21 cellular contexts compared by ENCODE assay signal in genomic region chr2:192246297-192246696, GRCh38. TPM values are rescaled to one million over a fixed set of nuclear protein-coding genes. Genes with fewer than 3 reads are reported as not detected.
DNase-seq lines count a peak whose midpoint lies in the region; ATAC-seq and TF ChIP-seq lines count a peak whose summit lies in the region.
"Had no signal": no experiment of that assay in that cellular context is flagged by ENCODE, and none has a peak within 500 bp of the region (broad histone marks: within the 10 kb centered on the region; RNA-seq: fewer than 3 reads in every experiment).

No MANE protein-coding gene starts in this region.

- TF ChIP-seq CTCF in right atrium auricular region (IDR thresholded peaks at IDR 0.05) (no peak), CD14-positive monocyte (IDR thresholded peaks at IDR 0.05) (no peak)

- DNase-seq in Right ventricle myocardium superior (no peak), right atrium auricular region (ENCODE audit: low spot score) (no peak), left ventricle myocardium superior (no peak), skeletal muscle cell (ENCODE audit: low read depth) (peak; percentile 34), CD14-positive monocyte (ENCODE audit: low spot score) (no peak), DMS114 treated with DMSO at 0.1 percent for 48 hours (lab: John Stamatoyannopoulos, UW; ENCODE audit: unreplicated experiment) (no peak), NCI-H526 treated with DMSO at 0.1 percent for 48 hours (lab: John Stamatoyannopoulos, UW) (no peak)
- DNase-seq: 8988T; Calu3; CD8-positive, alpha-beta T cell; DMS53; DND-41; EL; GOT3; H7; HFFc6 had no signal

- no peak overlapping the region for H3K27ac ChIP-seq in right atrium auricular region
- H3K27ac ChIP-seq: BLaER1, HL-60 had no signal

- no peak overlapping the region for H3K4me3 Mint-ChIP-seq in CD14-positive monocyte
- H3K4me3 Mint-ChIP-seq: CD8-positive, alpha-beta T cell; HFFc6 had no signal

- H3K4me1 ChIP-seq in right atrium auricular region: no peaks in the 10 kb centered on the region
- H3K4me1 ChIP-seq: BLaER1 had no signal

- H3K27me3 ChIP-seq in right atrium auricular region: no peaks in the 10 kb centered on the region
- H3K27me3 ChIP-seq: BLaER1 had no signal

- H3K36me3 Mint-ChIP-seq in CD14-positive monocyte: no peaks in the 10 kb centered on the region
- H3K36me3 Mint-ChIP-seq: CD8-positive, alpha-beta T cell had no signal

- intact Hi-C loops in Right ventricle myocardium superior (cut with DNase I): no loop called here
- intact Hi-C loops in left ventricle myocardium superior (cut with micrococcal nuclease): no loop called here
- intact Hi-C loops in CD14-positive monocyte (cut with micrococcal nuclease): no loop called here

- no peaks in the 10 kb centered on the region for H3K27me3 Mint-ChIP-seq in CD14-positive monocyte (ENCODE audit: low read depth in 3 of 3)

- H3K9me3 ChIP-seq in right atrium auricular region: no peaks in the 10 kb centered on the region
- H3K9me3 ChIP-seq: BLaER1 had no signal

- ATAC-seq in Right ventricle myocardium superior (ENCODE audit: poor library complexity) (peak; percentile 64), left ventricle myocardium superior (peak; percentile 74)
- ATAC-seq: CD8-positive, alpha-beta T cell; GM12878; HCT116 had no signal

- no peaks in the 10 kb centered on the region for H3K4me1 Mint-ChIP-seq in CD14-positive monocyte

- no peaks in the 10 kb centered on the region for H3K36me3 ChIP-seq in right atrium auricular region
- H3K36me3 ChIP-seq: BLaER1 had no signal

- peaks cover 0 to 3% (median 0%) of the 10 kb centered on the region in 7 donors for H3K9me3 Mint-ChIP-seq in CD14-positive monocyte
- H3K9me3 Mint-ChIP-seq: CD8-positive, alpha-beta T cell; HFFc6 had no signal

- H3K27ac Mint-ChIP-seq in CD14-positive monocyte: no peak overlapping the region
- H3K27ac Mint-ChIP-seq: CD8-positive, alpha-beta T cell; HFFc6 had no signal

- no peak overlapping the region for H3K4me3 ChIP-seq in right atrium auricular region
- H3K4me3 ChIP-seq in skeletal muscle cell (ENCODE audit: low read depth, low read length): no peak overlapping the region
- H3K4me3 ChIP-seq: BLaER1, GM12878 had no signal

RNA-seq across cellular contexts. Expression of gene TMEFF2, which starts 51.6 kb away (rescaled TPM):
- total RNA-seq in Right ventricle myocardium superior: 0.19 TPM
- total RNA-seq in right atrium auricular region: under 1 TPM in 1 of 2 donors, not detected in 1; 0.56 TPM
- 0.10 TPM for total RNA-seq in left ventricle myocardium superior
- polyA plus RNA-seq in CD14-positive monocyte: not detected
- total RNA-seq: Calu3; CD8-positive, alpha-beta T cell; G401; GM12878 had no signal
- polyA plus RNA-seq: GM12878 had no signal
